In genomic region chr13:75757336-75757735, GRCh38 we compare ENCODE assay signal across 25 cellular contexts.
"Had no signal": no experiment of that assay in that cellular context is flagged by ENCODE, and none has a peak within 500 bp of the region (broad histone marks: within the 10 kb centered on the region; RNA-seq: fewer than 3 reads in every experiment).

No MANE protein-coding gene starts in this region.

- H3K27me3 Mint-ChIP-seq: activated CD4-positive, alpha-beta memory T cell treated with anti-CD3 and anti-CD28 coated beads, Interleukin-2, amount 10 ng/mL, durations not matched to agents 7 days and 5 days; activated CD4-positive, alpha-beta T cell treated with anti-CD3 and anti-CD28 coated beads, Interleukin-2, amount 10 ng/mL, durations not matched to agents 7 days and 5 days; activated naive CD8-positive, alpha-beta T cell treated with anti-CD3 and anti-CD28 coated beads, Interleukin-2, amount 10 ng/mL, durations not matched to agents 7 days and 5 days; stimulated activated naive CD8-positive, alpha-beta T cell treated with anti-CD3 and anti-CD28 coated beads, Interleukin-15, Interleukin-2, amounts not matched to agents 100 ng/mL and 50 ng/mL, for 24 hours had no signal

- H3K4me1 ChIP-seq: breast epithelium, uterus had no signal

- H3K4me3 Mint-ChIP-seq: activated CD4-positive, alpha-beta memory T cell treated with anti-CD3 and anti-CD28 coated beads, Interleukin-2, amount 10 ng/mL, durations not matched to agents 7 days and 5 days; activated CD4-positive, alpha-beta T cell treated with anti-CD3 and anti-CD28 coated beads, Interleukin-2, amount 10 ng/mL, durations not matched to agents 7 days and 5 days; activated naive CD4-positive, alpha-beta T cell treated with anti-CD3 and anti-CD28 coated beads for 36 hours; activated naive CD8-positive, alpha-beta T cell treated with anti-CD3 and anti-CD28 coated beads, Interleukin-2, amount 10 ng/mL, durations not matched to agents 7 days and 5 days; nephron; stimulated activated naive CD8-positive, alpha-beta T cell treated with anti-CD3 and anti-CD28 coated beads, Interleukin-15, Interleukin-2, amounts not matched to agents 100 ng/mL and 50 ng/mL, for 24 hours; T-helper 1 cell treated with Interleukin-12 subunit alpha and Interleukin-12 subunit beta and Interleukin-4 antibody, amounts not matched to agents 30 μg/mL and 1 μg/mL, for 36 hours; WTC11 had no signal

- H3K27ac Mint-ChIP-seq: activated CD4-positive, alpha-beta memory T cell treated with anti-CD3 and anti-CD28 coated beads, Interleukin-2, amount 10 ng/mL, durations not matched to agents 7 days and 5 days; activated CD4-positive, alpha-beta T cell treated with anti-CD3 and anti-CD28 coated beads, Interleukin-2, amount 10 ng/mL, durations not matched to agents 7 days and 5 days; activated naive CD4-positive, alpha-beta T cell treated with anti-CD3 and anti-CD28 coated beads for 36 hours; activated naive CD8-positive, alpha-beta T cell treated with anti-CD3 and anti-CD28 coated beads, Interleukin-2, amount 10 ng/mL, durations not matched to agents 7 days and 5 days; stimulated activated naive CD8-positive, alpha-beta T cell treated with anti-CD3 and anti-CD28 coated beads, Interleukin-15, Interleukin-2, amounts not matched to agents 100 ng/mL and 50 ng/mL, for 24 hours; T-helper 1 cell treated with Interleukin-12 subunit alpha and Interleukin-12 subunit beta and Interleukin-4 antibody, amounts not matched to agents 30 μg/mL and 1 μg/mL, for 36 hours; WTC11 had no signal

- H3K27me3 ChIP-seq: breast epithelium, right lobe of liver, uterus had no signal

- ATAC-seq: mucosa of descending colon, right lobe of liver, WTC11 had no signal

- H3K36me3 ChIP-seq: breast epithelium, left ventricle myocardium inferior, right lobe of liver, thoracic aorta, uterus had no signal

- H3K4me3 ChIP-seq: breast epithelium, left ventricle myocardium inferior, lung, mucosa of descending colon, right lobe of liver, skin epidermis, thoracic aorta, uterus had no signal

- H3K9me3 ChIP-seq: breast epithelium, left ventricle myocardium inferior, mucosa of descending colon, right lobe of liver, thoracic aorta, uterus had no signal

- FAIRE-seq: endothelial cell of umbilical vein had no signal

- DNase-seq: activated CD4-positive, alpha-beta memory T cell treated with anti-CD3 and anti-CD28 coated beads, Interleukin-2, amount 10 ng/mL, durations not matched to agents 7 days and 5 days; activated CD4-positive, alpha-beta T cell treated with anti-CD3 and anti-CD28 coated beads for 1 hour; activated CD4-positive, alpha-beta T cell treated with anti-CD3 and anti-CD28 coated beads, Interleukin-2, amount 10 ng/mL, durations not matched to agents 7 days and 5 days; activated effector memory CD4-positive, alpha-beta T cell treated with Interleukin-2 at 50 U/mL for 16 hours; activated naive CD4-positive, alpha-beta T cell treated with anti-CD3 and anti-CD28 coated beads for 36 hours; activated naive CD8-positive, alpha-beta T cell treated with anti-CD3 and anti-CD28 coated beads, Interleukin-2, amount 10 ng/mL, durations not matched to agents 7 days and 5 days; central memory CD4-positive, alpha-beta T cell; head of caudate nucleus; islet precursor cell; left ventricle myocardium inferior; mucosa of descending colon; right lobe of liver; stimulated activated CD4-positive, alpha-beta T cell treated with anti-CD3 and anti-CD28 coated beads, Interleukin-12 subunit alpha, Interleukin-12 subunit beta, amount 100 ng/mL, for 4 hours; stimulated activated CD4-positive, alpha-beta T cell treated with anti-CD3 and anti-CD28 coated beads, Interleukin-4, amount 100 ng/mL, for 1 hour; trophoblast cell; uterus had no signal

- H3K27ac ChIP-seq: breast epithelium, left ventricle myocardium inferior, right lobe of liver, thoracic aorta, uterus had no signal
